In the genomic region with DNA sequence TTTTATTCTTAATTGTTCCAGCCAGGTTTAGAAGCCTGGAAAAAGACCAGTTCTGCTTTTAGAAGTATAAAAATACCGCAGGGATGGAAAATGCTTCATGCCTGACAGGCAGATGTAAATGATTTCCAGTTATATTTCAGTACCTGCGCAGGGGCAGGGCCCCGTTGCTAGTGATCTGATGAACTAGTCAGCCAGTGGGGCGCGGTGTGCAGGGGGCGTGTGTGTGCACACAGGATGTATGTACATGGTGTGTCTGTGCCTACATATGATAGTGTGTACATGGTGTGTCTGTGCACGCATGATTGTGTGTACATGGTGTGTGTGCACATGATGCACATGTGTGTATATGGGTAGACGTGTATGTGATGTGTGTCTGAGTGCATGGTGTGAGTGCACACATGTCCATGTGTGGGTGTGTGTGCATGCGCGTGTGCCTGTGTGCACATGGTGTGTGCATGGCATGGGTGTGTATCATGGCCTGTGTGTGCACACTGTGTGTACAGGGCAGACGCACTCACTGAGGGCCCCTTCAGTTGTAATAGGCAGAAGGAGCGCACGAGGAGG, we compare ENCODE assay signal across 1 cellular context.
TF ChIP-seq lines count a peak whose summit lies in the region.

No MANE protein-coding gene starts in this region.

TF ChIP-seq in endothelial cell of umbilical vein, 7 proteins besides CTCF, POLR2A, EP300 and RAD21:
- TF ChIP-seq MYC (IDR thresholded peaks at IDR 0.05; ENCODE audit: low read depth, low read length) (no peak), MAX (IDR thresholded peaks at IDR 0.05; ENCODE audit: insufficient read depth, insufficient read length) (peak; percentile 38)
